ENCODE assay signal across 1 cellular context in the genomic region with DNA sequence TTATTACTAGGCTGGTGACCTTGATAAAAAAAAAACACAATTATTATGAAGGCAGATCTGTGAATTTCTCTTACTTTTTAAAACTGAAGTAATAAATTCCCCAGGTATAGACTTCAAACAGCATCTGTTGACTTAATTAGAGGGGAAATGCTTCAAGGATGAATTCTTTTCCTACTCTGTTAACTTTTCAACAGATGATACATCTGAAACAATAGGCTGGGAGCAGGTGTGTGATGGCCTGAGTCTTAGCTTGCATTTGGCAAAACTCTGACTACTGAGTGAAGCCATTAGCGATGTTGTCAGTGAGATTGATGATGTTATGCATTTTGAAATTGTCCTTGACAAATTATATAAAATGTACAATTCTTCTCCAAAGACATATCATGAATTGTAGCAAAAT.
TF ChIP-seq lines count a peak whose summit lies in the region.

No MANE protein-coding gene starts in this region.

TF ChIP-seq in endothelial cell of umbilical vein, 7 proteins besides CTCF, POLR2A, EP300 and RAD21:
- no peak for TF ChIP-seq EZH2 (IDR thresholded peaks at IDR 0.05; ENCODE audit: borderline replicate concordance, low read depth, low read length, severe bottlenecking)
- TF ChIP-seq, protein P1, sequence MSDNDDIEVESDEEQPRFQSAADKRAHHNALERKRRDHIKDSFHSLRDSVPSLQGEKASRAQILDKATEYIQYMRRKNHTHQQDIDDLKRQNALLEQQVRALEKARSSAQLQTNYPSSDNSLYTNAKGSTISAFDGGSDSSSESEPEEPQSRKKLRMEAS (IDR thresholded peaks at IDR 0.05; ENCODE audit: insufficient read depth, insufficient read length) = no peak
- no peak for TF ChIP-seq FOS (IDR thresholded peaks at IDR 0.05; ENCODE audit: borderline replicate concordance, insufficient read depth, low read length)
- TF ChIP-seq POLR2AphosphoS5 (IDR thresholded peaks at IDR 0.05; ENCODE audit: insufficient read depth, low read depth, low read length) = no peak
- no peak for TF ChIP-seq GATA2 (IDR thresholded peaks at IDR 0.05; ENCODE audit: insufficient read depth, insufficient read length, low read depth, low read length)
- TF ChIP-seq MYC (IDR thresholded peaks at IDR 0.05; ENCODE audit: low read depth, low read length) = no peak
- TF ChIP-seq JUN (IDR thresholded peaks at IDR 0.05; ENCODE audit: borderline replicate concordance, insufficient read depth, insufficient read length, low read depth) = peak; percentile 50
